8 cellular contexts compared by ENCODE assay signal in the genomic region with DNA sequence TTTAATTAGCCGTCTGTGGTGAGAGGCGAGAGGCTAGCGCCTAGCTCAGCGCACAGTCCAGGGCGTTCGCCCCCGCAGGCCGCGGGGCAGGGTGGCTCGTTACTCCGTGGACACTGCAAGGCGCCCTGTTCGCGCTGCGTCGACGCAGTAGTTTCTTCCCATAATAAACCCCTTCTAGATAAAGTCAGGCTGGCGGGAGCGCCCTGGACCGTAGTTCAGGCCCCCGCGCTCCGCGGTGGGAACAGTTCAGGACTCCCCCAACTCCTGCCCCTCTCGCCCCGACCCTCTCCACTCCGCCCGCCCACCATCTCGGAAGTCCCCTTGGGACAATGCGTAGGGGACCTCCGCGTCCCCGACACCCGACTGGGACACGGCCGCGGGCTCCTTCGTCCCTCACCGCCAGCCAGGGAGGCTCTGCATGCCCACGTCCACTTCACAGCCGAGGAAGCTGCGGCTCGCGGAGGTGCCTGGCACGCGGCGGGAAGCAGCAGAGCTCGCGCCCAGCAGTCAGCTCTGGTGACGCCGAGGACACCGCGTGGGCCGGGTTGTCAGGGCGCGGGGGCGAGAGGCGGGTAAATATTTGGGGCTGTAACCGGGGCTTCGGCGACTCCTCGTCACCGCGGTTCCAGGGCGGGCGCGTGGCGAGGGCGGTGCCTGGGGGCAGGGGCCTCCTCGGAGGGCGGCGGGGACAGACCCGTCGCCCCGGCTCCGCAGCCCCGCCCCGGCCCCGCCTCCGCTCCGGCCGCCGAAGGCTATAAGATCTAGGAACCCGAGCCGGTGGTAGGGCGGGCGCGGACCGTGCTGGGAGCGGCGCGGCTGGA. TPM values are rescaled to one million over a fixed set of nuclear protein-coding genes. Genes with fewer than 3 reads are reported as not detected.
A peak's percentile ranks its signal among the peaks of the same experiment; 100 is the strongest.
DNase-seq lines count a peak whose midpoint lies in the region; TF ChIP-seq lines count a peak whose summit lies in the region.

A gene with protein sequence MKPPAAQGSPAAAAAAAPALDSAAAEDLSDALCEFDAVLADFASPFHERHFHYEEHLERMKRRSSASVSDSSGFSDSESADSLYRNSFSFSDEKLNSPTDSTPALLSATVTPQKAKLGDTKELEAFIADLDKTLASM (plus strand): TSS at position 783 of the 821 bp plus-strand sequence. CDS start 158 bp downstream, outside the sequence.

- peak within 1 kb of the TSS; percentile 61 for H3K4me3 Mint-ChIP-seq in mesothelial cell of epicardium

- H3K27me3 Mint-ChIP-seq in mesothelial cell of epicardium (ENCODE audit: low read depth), result peaks cover 81% of the 10 kb centered on the region

- no peaks in the 10 kb centered on the region for H3K36me3 ChIP-seq in endocrine pancreas (ENCODE audit: control insufficient read depth, insufficient read depth, low read length)

- H3K4me1 Mint-ChIP-seq in mesothelial cell of epicardium, result peaks cover 2% of the 10 kb centered on the region

- TF ChIP-seq CTCF in GM10248 (IDR thresholded peaks at IDR 0.05; ENCODE audit: control extremely low read depth, extremely low read depth, low read depth, missing control alignments) (no peak), mesothelial cell of epicardium (IDR thresholded peaks at IDR 0.05; ENCODE audit: unreplicated experiment) (no peak)

- no peaks in the 10 kb centered on the region for H3K4me1 ChIP-seq in endocrine pancreas (ENCODE audit: control insufficient read depth, insufficient read depth, low read length)

- peak within 1 kb of the TSS; percentile 57 for H3K9ac ChIP-seq in endocrine pancreas (ENCODE audit: control insufficient read depth, insufficient read depth, low read length)

- no peaks in the 10 kb centered on the region for H3K36me3 Mint-ChIP-seq in mesothelial cell of epicardium

- no peak within 1 kb of the TSS for H3K4me3 ChIP-seq in endocrine pancreas (ENCODE audit: control insufficient read depth, insufficient read depth, low read length)

- POLR2A ChIA-PET in GM10248 (lab: Yijun Ruan, JAX), result interaction anchor here (1.2 kb wide), 1 partner anchor 14 kb away, joined by 4 read pairs; no protein-coding TSS in a partner anchor

- no peaks in the 10 kb centered on the region for H3K9me3 ChIP-seq in endocrine pancreas (ENCODE audit: control insufficient read depth, low read length)

- H3K27me3 ChIP-seq in endocrine pancreas (ENCODE audit: control insufficient read depth, insufficient read depth, low read length), result no peaks in the 10 kb centered on the region

- peak; percentile 91 for DNase-seq in GM10248 (ENCODE audit: extremely low spot score)
- DNase-seq in H4 (ENCODE audit: low spot score), result peak; percentile 12
- peak; percentile 70 for DNase-seq in NAMALWA (ENCODE audit: low spot score)
- DNase-seq in activated CD8-positive, alpha-beta memory T cell treated with anti-CD3 and anti-CD28 coated beads for 4 hours (ENCODE audit: low read depth in 2 of 2), result peak; percentile 92 to 93
- DNase-seq in mesothelial cell of epicardium (ENCODE audit: low spot score in 2 of 2, unreplicated experiment in 2 of 2), result peak; percentile 47 to 67
- peak; percentile 79 for DNase-seq in stimulated activated CD8-positive, alpha-beta memory T cell treated with anti-CD3 and anti-CD28 coated beads, Interleukin-15, amount 100 ng/mL, for 24 hours (ENCODE audit: low read depth)
- no peak for DNase-seq in epidermal melanocyte (ENCODE audit: insufficient read length, low spot score)

- H3K27ac Mint-ChIP-seq in mesothelial cell of epicardium, result no peak within 1 kb of the TSS

- peaks cover 8% of the 10 kb centered on the region for H3K9me3 Mint-ChIP-seq in mesothelial cell of epicardium

- CTCF ChIA-PET in GM10248 (lab: Yijun Ruan, JAX), result interaction anchor here (0.7 to 3.8 kb wide), 4 partner anchors 9 to 43 kb away, joined by 3 to 35 read pairs (median 4); no protein-coding TSS in a partner anchor

RNA-seq across cellular contexts. Expression of the gene that starts here (rescaled TPM):
- total RNA-seq in H4 (2014; rRNA removed; shearing (Covaris generic)), result 13.7 and 14.8 TPM in 2 replicates
- total RNA-seq in mesothelial cell of epicardium, result 0.85 to 2.1 TPM (median 1.9 TPM) in 3 replicates
